8 cellular contexts compared by ENCODE assay signal in genomic region chr19:4065430-4066175, GRCh38. TPM values are rescaled to one million over a fixed set of nuclear protein-coding genes. Genes with fewer than 3 reads are reported as not detected.
DNase-seq lines count a peak whose midpoint lies in the region; ATAC-seq and TF ChIP-seq lines count a peak whose summit lies in the region.

No MANE protein-coding gene starts in this region.

- H3K4me3 Mint-ChIP-seq in MCF 10A (ENCODE audit: unreplicated experiment), result peak overlapping the region; percentile 79

- H3K36me3 Mint-ChIP-seq in MCF 10A (ENCODE audit: insufficient read depth, unreplicated experiment), result peaks cover 9% of the 10 kb centered on the region

- no TSS peak for BruUV-seq in MCF 10A (replicated peaks; lab: Mats Ljungman, UMichigan)

- H3K4me3 ChIP-seq in AG04449 (ENCODE audit: low read depth, low read length), result peak overlapping the region; percentile 72

- ATAC-seq in GM18873 (IDR thresholded peaks at IDR 0.05; ENCODE audit: low FRiP score, unreplicated experiment), result peak; percentile 54
- ATAC-seq in HG03103 (IDR thresholded peaks at IDR 0.05; ENCODE audit: low read depth, unreplicated experiment), result peak; percentile 65

- H3K9me3 Mint-ChIP-seq in MCF 10A (ENCODE audit: unreplicated experiment), result no peaks in the 10 kb centered on the region

- no peak overlapping the region for H3K27ac Mint-ChIP-seq in MCF 10A (ENCODE audit: low read depth, unreplicated experiment)

- CTCF ChIA-PET in AG04449 (lab: Yijun Ruan, JAX), result interaction anchor here (1.2 kb wide), 1 partner anchor 14 kb away, joined by 3 read pairs; no protein-coding TSS in a partner anchor
- CTCF ChIA-PET in MCF 10A (lab: Yijun Ruan, JAX), result no interaction called here

- TF ChIP-seq CTCF in AG04449 (IDR thresholded peaks at IDR 0.05; ENCODE audit: insufficient read depth, low read length, missing control alignments), result no peak
- TF ChIP-seq CTCF in VCaP (conservative IDR thresholded peaks at IDR 0.05), result no peak
- no peak for TF ChIP-seq CTCF in MCF 10A (IDR thresholded peaks at IDR 0.05; ENCODE audit: unreplicated experiment)

- intact Hi-C loops in MCF 10A (cut with micrococcal nuclease), result loop anchor here (10.0 kb wide), 1 partner anchor 139 kb away; no protein-coding TSS in a partner anchor

- DNase-seq in AG04449 (ENCODE audit: low read depth, low spot score) (peak; percentile 73), NCI-H2171 treated with DMSO at 0.1 percent for 48 hours (lab: John Stamatoyannopoulos, UW) (peak; percentile 92), MCF 10A (ENCODE audit: unreplicated experiment) (peak; percentile 95), iPS-NIHi7 (ENCODE audit: extremely low spot score) (peak; percentile 99)
- peak; percentile 91 to 92 for DNase-seq in stimulated activated CD4-positive, alpha-beta T cell treated with anti-CD3 and anti-CD28 coated beads, Interleukin-12 subunit alpha, Interleukin-12 subunit beta, amount 100 ng/mL, for 24 hours (ENCODE audit: low read depth in 2 of 2)

- H3K4me1 Mint-ChIP-seq in MCF 10A (ENCODE audit: insufficient read depth, unreplicated experiment), result peaks cover 5% of the 10 kb centered on the region

- H3K27me3 Mint-ChIP-seq in MCF 10A (ENCODE audit: insufficient read depth, unreplicated experiment), result no peaks in the 10 kb centered on the region

- H3K27ac ChIP-seq in VCaP, result peak overlapping the region; percentile 90

- POLR2A ChIA-PET in AG04449 (lab: Yijun Ruan, JAX), result interaction anchor here (0.6 kb wide), 1 partner anchor 78 kb away, joined by 3 read pairs; no protein-coding TSS in a partner anchor
- POLR2A ChIA-PET in MCF 10A (lab: Yijun Ruan, JAX), result interaction anchor here (1.1 to 1.4 kb wide), 3 partner anchors 75 to 96 kb away, joined by 5 to 6 read pairs (median 5); partner anchors contain the start of gene EEF2

RNA-seq across cellular contexts. Expression of gene ZBTB7A, which starts 1.1 kb away (rescaled TPM):
- 32.7 and 35.1 TPM in 2 replicates for total RNA-seq in MCF 10A (2022)

RNA-seq across cellular contexts. Expression of gene PIAS4, which starts 58.1 kb away (rescaled TPM):
- 15.1 and 31.4 TPM in 2 replicates for total RNA-seq in MCF 10A (2022)

RNA-seq across cellular contexts. Expression of gene MAP2K2, which starts 58.3 kb away (rescaled TPM):
- 171 and 230 TPM in 2 replicates for total RNA-seq in MCF 10A (2022)

Comparison
In these comparisons a context has a peak if more than half of its experiments do, and no peak if none do; other contexts are left out.
1. Peak in every context shown above with its lines: DNase-seq, ATAC-seq, H3K4me3 ChIP-seq and H3K27ac ChIP-seq.